In the genomic region with DNA sequence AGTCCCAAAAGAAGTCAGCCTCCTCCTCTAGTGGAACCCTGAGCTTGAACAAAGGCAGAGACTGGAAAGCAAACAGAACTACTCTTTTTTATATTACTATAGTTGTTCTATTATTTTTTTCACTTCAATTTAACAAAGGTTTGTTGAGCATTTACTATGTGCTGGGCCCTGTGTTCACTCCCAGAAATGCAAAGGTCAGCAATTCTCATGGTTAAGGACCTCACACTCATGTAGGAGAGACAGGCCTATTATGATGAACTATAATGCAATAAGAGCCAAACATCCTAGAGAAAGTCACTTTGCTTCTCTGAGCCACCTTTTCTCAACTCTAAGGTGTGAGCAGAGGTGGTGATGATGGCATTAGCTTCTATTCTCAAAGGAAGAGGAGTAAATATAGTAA, we compare ENCODE assay signal across 25 cellular contexts.
A peak's percentile ranks its signal among the peaks of the same experiment; 100 is the strongest.
DNase-seq lines count a peak whose midpoint lies in the region; ATAC-seq, FAIRE-seq and TF ChIP-seq lines count a peak whose summit lies in the region.
"Had no signal": no experiment of that assay in that cellular context is flagged by ENCODE, and none has a peak within 500 bp of the region (broad histone marks: within the 10 kb centered on the region; RNA-seq: fewer than 3 reads in every experiment).

No MANE protein-coding gene starts in this region.

- FAIRE-seq in A549 (lab: Jason Lieb, UNC) (no peak), K562 (lab: Jason Lieb, UNC) (no peak)
- FAIRE-seq: GM12892 had no signal

- no peak overlapping the region for H3T11ph ChIP-seq in H9 (ENCODE audit: low read length)

- no peak overlapping the region for H3K56ac ChIP-seq in H9 (ENCODE audit: insufficient read length, low read depth, low read length)

- no peaks in the 10 kb centered on the region for H3K23me2 ChIP-seq in H9 (ENCODE audit: insufficient read length, low read depth, low read length, poor library complexity, severe bottlenecking)

- H3K4me1 Mint-ChIP-seq in activated naive CD4-positive, alpha-beta T cell treated with anti-CD3 and anti-CD28 coated beads, Interleukin-2, amount 50 U/mL, for 24 hours = peaks cover 90% of the 10 kb centered on the region
- peaks cover 88% of the 10 kb centered on the region for H3K4me1 Mint-ChIP-seq in activated naive CD4-positive, alpha-beta T cell treated with anti-CD3 and anti-CD28 coated beads for 36 hours (ENCODE audit: low read depth)
- H3K4me1 Mint-ChIP-seq in CD8-positive, alpha-beta memory T cell = peaks cover 65 to 84% (median 74%) of the 10 kb centered on the region in 3 donors
- no peaks in the 10 kb centered on the region for H3K4me1 Mint-ChIP-seq in H9

- H3K4me1 ChIP-seq in A549 (no peaks in the 10 kb centered on the region), K562 (replicated peaks in 1 of 2; ENCODE audit: control insufficient read depth in 2 of 2, insufficient read depth in 2 of 2, low read length in 2 of 2) (no peaks in the 10 kb centered on the region), H9 (ENCODE audit: insufficient read depth, low read length) (no peaks in the 10 kb centered on the region)
- H3K4me1 ChIP-seq in CD8-positive, alpha-beta memory T cell (ENCODE audit: insufficient read depth, low read length) = peaks cover 34% of the 10 kb centered on the region
- H3K4me1 ChIP-seq: SJSA1 had no signal

- H3K27ac Mint-ChIP-seq in activated naive CD4-positive, alpha-beta T cell treated with anti-CD3 and anti-CD28 coated beads, Interleukin-2, amount 50 U/mL, for 24 hours = peak overlapping the region; percentile 30
- no peak overlapping the region for H3K27ac Mint-ChIP-seq in activated naive CD4-positive, alpha-beta T cell treated with anti-CD3 and anti-CD28 coated beads for 36 hours
- peak overlapping the region in 7 of 8 donors; percentile 24 to 87 (median 73) for H3K27ac Mint-ChIP-seq in CD8-positive, alpha-beta memory T cell
- no peak overlapping the region for H3K27ac Mint-ChIP-seq in H9

- no peak overlapping the region for H3K4me3 ChIP-seq in A549
- no peak overlapping the region for H3K4me3 ChIP-seq in CD8-positive, alpha-beta memory T cell (ENCODE audit: low read length)
- no peak overlapping the region for H3K4me3 ChIP-seq in K562
- H3K4me3 ChIP-seq: BLaER1 treated with 17β-estradiol and CSF1 and Interleukin-3, amounts not matched to agents 10 nM and 100 nM; MG63; SJSA1 had no signal

- in situ Hi-C loops in K562 (cut with MboI) = no loop called here

- H3K9ac ChIP-seq in K562 (ENCODE audit: insufficient read depth in 1 of 2, low read depth in 2 of 2, low read length in 2 of 2) = no peak overlapping the region
- H3K9ac ChIP-seq in H9 (ENCODE audit: extremely low read depth, insufficient read length, low read length) = no peak overlapping the region
- H3K9ac ChIP-seq: BLaER1 treated with 17β-estradiol and CSF1 and Interleukin-3, amounts not matched to agents 10 nM and 100 nM had no signal

- BruUV-seq in K562 (replicated peaks; lab: Mats Ljungman, UMichigan) = no TSS peak

- intact Hi-C loops in activated naive CD4-positive, alpha-beta T cell treated with anti-CD3 and anti-CD28 coated beads for 36 hours (cut with micrococcal nuclease) = no loop called here
- intact Hi-C loops in K562 (cut with micrococcal nuclease) = no loop called here

- H4K20me1 ChIP-seq in K562 (replicated peaks; ENCODE audit: control insufficient read depth, insufficient read depth, low read length) (no peaks in the 10 kb centered on the region), H9 (ENCODE audit: control insufficient read depth, insufficient read depth, insufficient read length) (no peaks in the 10 kb centered on the region)
- H4K20me1 ChIP-seq: BLaER1 treated with 17β-estradiol and CSF1 and Interleukin-3, amounts not matched to agents 10 nM and 100 nM had no signal

- H2BK120ac ChIP-seq in H9 (ENCODE audit: low read depth, low read length, poor library complexity, severe bottlenecking) = no peak overlapping the region

- H2BK15ac ChIP-seq in H9 (ENCODE audit: low read depth, low read length) = no peak overlapping the region

- H3K4me2 ChIP-seq in A549 = no peak overlapping the region
- H3K4me2 ChIP-seq in K562 (ENCODE audit: insufficient read depth, low read length) = no peak overlapping the region
- no peak overlapping the region for H3K4me2 ChIP-seq in H9 (ENCODE audit: insufficient read depth, insufficient read length, low read length)

- H3K14ac ChIP-seq in H9 (ENCODE audit: insufficient read depth, low read length) = no peak overlapping the region

- CTCF ChIA-PET in activated naive CD4-positive, alpha-beta T cell treated with anti-CD3 and anti-CD28 coated beads for 36 hours (lab: Charles Lee) = interaction anchor here (1.1 to 4.3 kb wide), 5 partner anchors 18 to 115 kb away, joined by 3 to 14 read pairs (median 4); no protein-coding TSS in a partner anchor
- CTCF ChIA-PET in A549 (lab: Yijun Ruan, JAX) (no interaction called here), K562 (lab: Yijun Ruan, JAX; ENCODE audit: low intra/inter-chr PET ratio) (no interaction called here)
- CTCF ChIA-PET in CD8-positive, alpha-beta memory T cell (lab: Charles Lee) = interaction anchor here (0.7 to 1.9 kb wide), 6 partner anchors 9 to 105 kb away, joined by 3 to 6 read pairs (median 3); no protein-coding TSS in a partner anchor

- H3K27ac ChIP-seq in A549 (no peak overlapping the region), K562 (ENCODE audit: extremely low read depth, low read depth, low read length) (no peak overlapping the region), H9 (ENCODE audit: insufficient read length, low read depth, low read length) (no peak overlapping the region)
- H3K27ac ChIP-seq in CD8-positive, alpha-beta memory T cell (ENCODE audit: low read depth, low read length) = no peak overlapping the region
- H3K27ac ChIP-seq: BLaER1 treated with 17β-estradiol and CSF1 and Interleukin-3, amounts not matched to agents 10 nM and 100 nM; SJSA1 had no signal

- H2AK5ac ChIP-seq in H9 (ENCODE audit: insufficient read length, low read length) = no peak overlapping the region

- H2AFZ ChIP-seq in K562 (ENCODE audit: low read depth, low read length) (no peak overlapping the region), H9 (ENCODE audit: low read length) (no peak overlapping the region)

- H3K27me3 ChIP-seq in CD8-positive, alpha-beta memory T cell (ENCODE audit: insufficient read depth, low read length, poor library complexity, severe bottlenecking) = no peaks in the 10 kb centered on the region
- no peaks in the 10 kb centered on the region; a peak in 2 of 5 replicates for H3K27me3 ChIP-seq in K562 (ENCODE audit: control insufficient read depth in 2 of 2, insufficient read depth in 2 of 2, low read length in 2 of 2)
- no peaks in the 10 kb centered on the region for H3K27me3 ChIP-seq in H9 (ENCODE audit: insufficient read depth, low read length)
- H3K27me3 ChIP-seq: BLaER1 treated with 17β-estradiol and CSF1 and Interleukin-3, amounts not matched to agents 10 nM and 100 nM; MG63; SJSA1 had no signal

- H3K79me1 ChIP-seq in H9 (ENCODE audit: insufficient read depth, low read depth, low read length, poor library complexity, severe bottlenecking) = no peaks in the 10 kb centered on the region

- H3K27me3 Mint-ChIP-seq in activated naive CD4-positive, alpha-beta T cell treated with anti-CD3 and anti-CD28 coated beads, Interleukin-2, amount 50 U/mL, for 24 hours = no peaks in the 10 kb centered on the region
- H3K27me3 Mint-ChIP-seq in activated naive CD4-positive, alpha-beta T cell treated with anti-CD3 and anti-CD28 coated beads for 36 hours (ENCODE audit: low read depth) = no peaks in the 10 kb centered on the region
- no peaks in the 10 kb centered on the region for H3K27me3 Mint-ChIP-seq in CD8-positive, alpha-beta memory T cell
- H3K27me3 Mint-ChIP-seq in H9 (ENCODE audit: low read depth) = no peaks in the 10 kb centered on the region; the same call in 1 of the 2 replicates

- no peaks in the 10 kb centered on the region for H3K9me3 ChIP-seq in A549
- no peaks in the 10 kb centered on the region for H3K9me3 ChIP-seq in CD8-positive, alpha-beta memory T cell (ENCODE audit: low read length)
- no peaks in the 10 kb centered on the region for H3K9me3 ChIP-seq in K562 (replicated peaks; ENCODE audit: control insufficient read depth, insufficient read depth, low read depth, low read length)
- no peaks in the 10 kb centered on the region for H3K9me3 ChIP-seq in H9 (ENCODE audit: control insufficient read depth, low read depth, low read length)
- H3K9me3 ChIP-seq: BLaER1 treated with 17β-estradiol and CSF1 and Interleukin-3, amounts not matched to agents 10 nM and 100 nM; MG63; SJSA1 had no signal

- no peaks in the 10 kb centered on the region for H3K9me3 Mint-ChIP-seq in activated naive CD4-positive, alpha-beta T cell treated with anti-CD3 and anti-CD28 coated beads, Interleukin-2, amount 50 U/mL, for 24 hours
- H3K9me3 Mint-ChIP-seq in activated naive CD4-positive, alpha-beta T cell treated with anti-CD3 and anti-CD28 coated beads for 36 hours = no peaks in the 10 kb centered on the region
- no peaks in the 10 kb centered on the region for H3K9me3 Mint-ChIP-seq in CD8-positive, alpha-beta memory T cell
- H3K9me3 Mint-ChIP-seq in H9 = no peaks in the 10 kb centered on the region; a peak in 1 of 5 replicates

- H4K8ac ChIP-seq in H9 (replicated peaks; ENCODE audit: insufficient read length, low read depth, low read length) = no peak overlapping the region

- no peak overlapping the region for H4K5ac ChIP-seq in H9 (ENCODE audit: insufficient read length, low read depth, low read length)

- no peak overlapping the region for H2BK5ac ChIP-seq in H9 (ENCODE audit: insufficient read length, low read length)

- no peak for TF ChIP-seq POLR2A in A549 (IDR thresholded peaks at IDR 0.05; ENCODE audit: low read length)
- TF ChIP-seq POLR2A in K562 (conservative IDR thresholded peaks at IDR 0.05) = no peak

- POLR2A ChIA-PET in A549 (lab: Yijun Ruan, JAX) (no interaction called here), K562 (lab: Yijun Ruan, JAX) (no interaction called here)
- POLR2A ChIA-PET in CD8-positive, alpha-beta memory T cell (lab: Charles Lee) = no interaction called here

- H4K91ac ChIP-seq in H9 (ENCODE audit: insufficient read length, low read depth, low read length) = no peak overlapping the region

- DNase-seq in activated naive CD4-positive, alpha-beta T cell treated with anti-CD3 and anti-CD28 coated beads for 36 hours = no peak
- DNase-seq in A549 (ENCODE audit: low read depth in 1 of 2, low spot score in 1 of 2) (no peak), K562 (ENCODE audit: extremely low read depth in 1 of 4, low spot score in 3 of 4) (no peak), KG1 (lab: John Stamatoyannopoulos, UW) (no peak), H9 (no peak), NOMO-1 treated with DMSO at 0.1 percent for 48 hours (lab: John Stamatoyannopoulos, UW; ENCODE audit: unreplicated experiment) (no peak)
- DNase-seq in CD8-positive, alpha-beta memory T cell = no peak
- DNase-seq: 8988T; DMS153; DND-41; KBM-7; NCI-H1105 treated with DMSO at 0.1 percent for 48 hours; NCI-H146; NCI-H2029 treated with DMSO at 0.1 percent for 48 hours; NCI-H446 treated with DMSO at 0.1 percent for 48 hours; NCI-H526; NCI-H82; NK-92 treated with Interleukin-12 subunit alpha and Interleukin-12 subunit beta, amount 100 ng/mL, for 24 hours; Right ventricle myocardium superior; RPMI8226 had no signal

- H3K36me3 ChIP-seq in CD8-positive, alpha-beta memory T cell (ENCODE audit: insufficient read depth, low read length) = no peaks in the 10 kb centered on the region
- H3K36me3 ChIP-seq in K562 (ENCODE audit: control insufficient read depth, insufficient read depth, low read length) = no peaks in the 10 kb centered on the region
- H3K36me3 ChIP-seq: BLaER1 treated with 17β-estradiol and CSF1 and Interleukin-3, amounts not matched to agents 10 nM and 100 nM; MG63; SJSA1 had no signal

- H3K18ac ChIP-seq in H9 (ENCODE audit: insufficient read length, low read depth, low read length) = no peak overlapping the region

- no peak for TF ChIP-seq RAD21 in A549 (conservative IDR thresholded peaks at IDR 0.05 in 1 of 2, IDR thresholded peaks at IDR 0.05 in 1 of 2)
- TF ChIP-seq RAD21 in K562 (CRISPR knock-in tag; conservative IDR thresholded peaks at IDR 0.05 in 1 of 2, IDR thresholded peaks at IDR 0.05 in 1 of 2) = no peak

- no peaks in the 10 kb centered on the region for H3K9me1 ChIP-seq in K562 (ENCODE audit: control insufficient read depth, insufficient read depth, low read length)

- H3K4me3 Mint-ChIP-seq in activated naive CD4-positive, alpha-beta T cell treated with anti-CD3 and anti-CD28 coated beads, Interleukin-2, amount 50 U/mL, for 24 hours = no peak overlapping the region
- H3K4me3 Mint-ChIP-seq in activated naive CD4-positive, alpha-beta T cell treated with anti-CD3 and anti-CD28 coated beads for 36 hours = no peak overlapping the region
- no peak overlapping the region for H3K4me3 Mint-ChIP-seq in CD8-positive, alpha-beta memory T cell
- no peak overlapping the region for H3K4me3 Mint-ChIP-seq in H9

- no peak overlapping the region for H3K4ac ChIP-seq in H9 (ENCODE audit: low read depth, low read length)

- ATAC-seq in A549 (no peak), K562 (no peak)

- H3K79me2 ChIP-seq in K562 (ENCODE audit: control insufficient read depth, insufficient read depth, low read length) = no peaks in the 10 kb centered on the region
- H3K79me2 ChIP-seq in H9 (ENCODE audit: insufficient read depth, low read length) = no peaks in the 10 kb centered on the region

- no peak overlapping the region for H2BK20ac ChIP-seq in H9 (ENCODE audit: low read depth, low read length, poor library complexity, severe bottlenecking)

- H3K23ac ChIP-seq in H9 (ENCODE audit: insufficient read length, low read depth, low read length) = no peak overlapping the region

- TF ChIP-seq EP300 in A549 (IDR thresholded peaks at IDR 0.05) (no peak), K562 (IDR thresholded peaks at IDR 0.05; ENCODE audit: low read length) (no peak)

- no peak overlapping the region for H2BK12ac ChIP-seq in H9 (ENCODE audit: insufficient read length, low read depth, low read length)

- H3K36me3 Mint-ChIP-seq in activated naive CD4-positive, alpha-beta T cell treated with anti-CD3 and anti-CD28 coated beads, Interleukin-2, amount 50 U/mL, for 24 hours = peaks cover 10% of the 10 kb centered on the region
- H3K36me3 Mint-ChIP-seq in activated naive CD4-positive, alpha-beta T cell treated with anti-CD3 and anti-CD28 coated beads for 36 hours (ENCODE audit: low read depth) = peaks cover 4% of the 10 kb centered on the region
- H3K36me3 Mint-ChIP-seq in CD8-positive, alpha-beta memory T cell = peaks cover 13 to 26% (median 17%) of the 10 kb centered on the region in 3 donors
- H3K36me3 Mint-ChIP-seq in H9 (ENCODE audit: insufficient read depth in 1 of 3, low read depth in 3 of 3) = no peaks in the 10 kb centered on the region

- no peak for TF ChIP-seq CTCF in A549 (IDR thresholded peaks at IDR 0.05)
- TF ChIP-seq CTCF in K562 (IDR thresholded peaks at IDR 0.05 in 2 of 3, conservative IDR thresholded peaks at IDR 0.05 in 1 of 3; ENCODE audit: insufficient read depth in 2 of 3, low read depth in 1 of 3, low read length in 3 of 3) = no peak
- no peak for TF ChIP-seq CTCF in H9 (conservative IDR thresholded peaks at IDR 0.05)

Comparison
In these comparisons a context has a peak if more than half of its experiments do, and no peak if none do; other contexts are left out.
1. H3K27ac Mint-ChIP-seq: peak in activated naive CD4-positive, alpha-beta T cell treated with anti-CD3 and anti-CD28 coated beads, Interleukin-2, amount 50 U/mL, for 24 hours (single experiment) and CD8-positive, alpha-beta memory T cell (7 of 8); none in activated naive CD4-positive, alpha-beta T cell treated with anti-CD3 and anti-CD28 coated beads for 36 hours (single experiment) and H9 (0 of 3).
2. CTCF ChIA-PET loops: an anchor here in activated naive CD4-positive, alpha-beta T cell treated with anti-CD3 and anti-CD28 coated beads for 36 hours (1.1 to 4.3 kb wide) and CD8-positive, alpha-beta memory T cell (0.7 to 1.9 kb wide); none called in A549 and K562.